ENCODE assay signal across 30 cellular contexts in genomic region chr9:36210722-36211121, GRCh38. TPM values are rescaled to one million over a fixed set of nuclear protein-coding genes. Genes with fewer than 3 reads are reported as not detected.
DNase-seq lines count a peak whose midpoint lies in the region; ATAC-seq and FAIRE-seq lines count a peak whose summit lies in the region.
"Had no signal": no experiment of that assay in that cellular context is flagged by ENCODE, and none has a peak within 500 bp of the region (broad histone marks: within the 10 kb centered on the region; RNA-seq: fewer than 3 reads in every experiment).

No MANE protein-coding gene starts in this region.

- H3K27ac ChIP-seq in SK-N-MC (0 out of 2 replicates have a peak overlapping the region, but pooled peaks have one; percentile 17), cingulate gyrus (ENCODE audit: low read depth, low read length) (peak overlapping the region; percentile 55), trophoblast cell (ENCODE audit: low read depth, low read length) (no peak overlapping the region)
- H3K27ac ChIP-seq: brain microvascular endothelial cell, prostate gland had no signal

- no peak overlapping the region for H3K4me2 ChIP-seq in trophoblast cell (ENCODE audit: low read length)

- H3K79me1 ChIP-seq in trophoblast cell (ENCODE audit: low read length), result no peaks in the 10 kb centered on the region

- no peak overlapping the region for H3K23ac ChIP-seq in trophoblast cell (ENCODE audit: low read length)

- H3K36me3 ChIP-seq in SK-N-MC (ENCODE audit: insufficient read depth, low read length) (peaks cover 87% of the 10 kb centered on the region), trophoblast cell (ENCODE audit: control insufficient read depth in 1 of 2, insufficient read depth in 2 of 2, low read length in 2 of 2) (peaks cover 58 to 72% of the 10 kb centered on the region in 2 experiments)

- H3K4me3 ChIP-seq in SK-N-MC (no peak overlapping the region), trophoblast cell (ENCODE audit: low read depth, low read length) (no peak overlapping the region)
- H3K4me3 ChIP-seq: coronary artery, K562, prostate gland, skin epidermis, thoracic aorta had no signal

- H3K9ac ChIP-seq in SK-N-MC (ENCODE audit: insufficient read length), result no peak overlapping the region
- H3K9ac ChIP-seq in trophoblast cell (ENCODE audit: low read length), result no peak overlapping the region

- no peak overlapping the region for H2BK12ac ChIP-seq in trophoblast cell (ENCODE audit: low read length)

- H2BK5ac ChIP-seq in trophoblast cell (ENCODE audit: low read depth, low read length, poor library complexity), result no peak overlapping the region

- H3K27me3 Mint-ChIP-seq in activated CD8-positive, alpha-beta memory T cell treated with anti-CD3 and anti-CD28 coated beads, Interleukin-2, amount 10 ng/mL, durations not matched to agents 7 days and 5 days, result no peaks in the 10 kb centered on the region
- H3K27me3 Mint-ChIP-seq: activated naive CD4-positive, alpha-beta T cell treated with anti-CD3 and anti-CD28 coated beads, Interleukin-2, amount 50 U/mL, for 24 hours had no signal

- WGBS in trophoblast cell (ENCODE audit: extremely low coverage, insufficient coverage, insufficient read length), result no CpG with 5 or more reads among the region's 8 CpGs

- H3K36me3 Mint-ChIP-seq in activated CD8-positive, alpha-beta memory T cell treated with anti-CD3 and anti-CD28 coated beads, Interleukin-2, amount 10 ng/mL, durations not matched to agents 7 days and 5 days, result peaks cover 68% of the 10 kb centered on the region

- CTCF ChIA-PET in activated CD8-positive, alpha-beta memory T cell treated with anti-CD3 and anti-CD28 coated beads, Interleukin-2, amount 10 ng/mL, durations not matched to agents 7 days and 5 days (lab: Charles Lee), result interaction anchor here (1.6 kb wide), 1 partner anchor 37 kb away, joined by 4 read pairs; no protein-coding TSS in a partner anchor

- H3K4me1 Mint-ChIP-seq in activated CD8-positive, alpha-beta memory T cell treated with anti-CD3 and anti-CD28 coated beads, Interleukin-2, amount 10 ng/mL, durations not matched to agents 7 days and 5 days, result peaks cover 65% of the 10 kb centered on the region
- H3K4me1 Mint-ChIP-seq: mesothelial cell of epicardium had no signal

- DNase-seq in activated CD8-positive, alpha-beta memory T cell treated with anti-CD3 and anti-CD28 coated beads, Interleukin-2, amount 10 ng/mL, durations not matched to agents 7 days and 5 days, result no peak
- no peak for DNase-seq in activated CD8-positive, alpha-beta memory T cell treated with anti-CD3 and anti-CD28 coated beads for 24 hours
- no peak for DNase-seq in SK-N-MC (ENCODE audit: low read depth, low spot score)
- no peak for DNase-seq in trophoblast cell
- DNase-seq in RCC 7860 (ENCODE audit: low spot score), result no peak
- no peak for DNase-seq in effector CD8-positive, alpha-beta T cell (lab: John Stamatoyannopoulos, UW)
- DNase-seq in NCI-H187 treated with DMSO at 0.1 percent for 48 hours (lab: John Stamatoyannopoulos, UW), result no peak
- DNase-seq: 8988T; activated CD4-positive, CD25-positive, alpha-beta regulatory T cell; activated T-cell treated with anti-CD3 and anti-CD28 coated beads, Interleukin-2, amount 50 U/mL, for 48 hours; brain microvascular endothelial cell; left colon; MM.1S; NCI-H1417 treated with DMSO at 0.1 percent for 48 hours; NCI-H510A treated with DMSO at 0.1 percent for 48 hours; stimulated activated CD4-positive, alpha-beta T cell treated with anti-CD3 and anti-CD28 coated beads, Interleukin-1b, Interleukin-23, amount 100 ng/mL, for 48 hours; T1000 had no signal

- no peak for ATAC-seq in activated CD8-positive, alpha-beta memory T cell treated with anti-CD3 and anti-CD28 coated beads, Interleukin-2, amount 10 ng/mL, durations not matched to agents 7 days and 5 days
- ATAC-seq: K562, left colon, Panc1 had no signal

- H4K91ac ChIP-seq in trophoblast cell (ENCODE audit: low read depth, low read length), result no peak overlapping the region

- peaks cover 3% of the 10 kb centered on the region for H3K79me2 ChIP-seq in trophoblast cell (ENCODE audit: control insufficient read depth, insufficient read depth, low read length, poor library complexity)

- peak overlapping the region; percentile 54 for H3K18ac ChIP-seq in trophoblast cell (ENCODE audit: low read length)

- H4K8ac ChIP-seq in trophoblast cell (ENCODE audit: low read depth, low read length), result no peak overlapping the region

- H4K12ac ChIP-seq in trophoblast cell (ENCODE audit: low read depth, low read length), result no peak overlapping the region

- H2BK120ac ChIP-seq in trophoblast cell (ENCODE audit: insufficient read depth, low read length, poor library complexity), result no peak overlapping the region

- peak overlapping the region; percentile 3 for H3K27ac Mint-ChIP-seq in activated CD8-positive, alpha-beta memory T cell treated with anti-CD3 and anti-CD28 coated beads, Interleukin-2, amount 10 ng/mL, durations not matched to agents 7 days and 5 days
- H3K27ac Mint-ChIP-seq: mesothelial cell of epicardium had no signal

- FAIRE-seq in RCC 7860 (lab: Jason Lieb, UNC), result no peak
- FAIRE-seq: endothelial cell of umbilical vein, GM12892, K562 had no signal

- no peaks in the 10 kb centered on the region for H3K27me3 ChIP-seq in trophoblast cell (ENCODE audit: insufficient read depth, low read length)
- H3K27me3 ChIP-seq: brain microvascular endothelial cell had no signal

- H3K4me1 ChIP-seq in trophoblast cell (ENCODE audit: control insufficient read depth in 1 of 2, insufficient read depth in 2 of 2, low read length in 2 of 2), result no peaks in the 10 kb centered on the region
- H3K4me1 ChIP-seq: prostate gland had no signal

- no peak overlapping the region for H2AFZ ChIP-seq in trophoblast cell (ENCODE audit: insufficient read depth, low read length, poor library complexity)

- no peak overlapping the region for H3K4me3 Mint-ChIP-seq in activated CD8-positive, alpha-beta memory T cell treated with anti-CD3 and anti-CD28 coated beads, Interleukin-2, amount 10 ng/mL, durations not matched to agents 7 days and 5 days
- H3K4me3 Mint-ChIP-seq: activated naive CD4-positive, alpha-beta T cell treated with anti-CD3 and anti-CD28 coated beads, Interleukin-2, amount 50 U/mL, for 24 hours; mesothelial cell of epicardium; neural crest cell had no signal

- H3K14ac ChIP-seq in trophoblast cell (ENCODE audit: low read length), result no peak overlapping the region

- H3K9me3 Mint-ChIP-seq in activated CD8-positive, alpha-beta memory T cell treated with anti-CD3 and anti-CD28 coated beads, Interleukin-2, amount 10 ng/mL, durations not matched to agents 7 days and 5 days (ENCODE audit: low read depth), result no peaks in the 10 kb centered on the region
- H3K9me3 Mint-ChIP-seq: activated naive CD4-positive, alpha-beta T cell treated with anti-CD3 and anti-CD28 coated beads, Interleukin-2, amount 50 U/mL, for 24 hours; mesothelial cell of epicardium; neural crest cell had no signal

- peak overlapping the region; percentile 69 for H3K4ac ChIP-seq in trophoblast cell (ENCODE audit: low read depth, low read length)

- no peak overlapping the region for H2AK5ac ChIP-seq in trophoblast cell (ENCODE audit: low read length)

- H3K9me3 ChIP-seq in SK-N-MC (ENCODE audit: low read depth, low read length) (no peaks in the 10 kb centered on the region), trophoblast cell (ENCODE audit: insufficient read depth, low read depth, low read length) (no peaks in the 10 kb centered on the region)
- H3K9me3 ChIP-seq: prostate gland, thoracic aorta had no signal

RNA-seq across cellular contexts. Expression of gene CLTA, which starts 20.0 kb away (rescaled TPM):
- 100 to 1,000 TPM; 156 to 177 TPM for total RNA-seq in activated CD8-positive, alpha-beta memory T cell treated with anti-CD3 and anti-CD28 coated beads, Interleukin-2, amount 10 ng/mL, durations not matched to agents 7 days and 5 days
- polyA plus RNA-seq in trophoblast cell (2013), result 489 and 493 TPM in 2 replicates

RNA-seq across cellular contexts. Expression of gene CCIN, which starts 41.5 kb away (rescaled TPM):
- total RNA-seq in activated CD8-positive, alpha-beta memory T cell treated with anti-CD3 and anti-CD28 coated beads, Interleukin-2, amount 10 ng/mL, durations not matched to agents 7 days and 5 days, result under 1 TPM in 1 of 2 experiments, not detected in 1; 0.15 TPM
- polyA plus RNA-seq in trophoblast cell (2013), result 0.23 and 0.33 TPM in 2 replicates
- total RNA-seq: HT-29, K562, neural crest cell had no signal
- polyA plus RNA-seq: K562 had no signal

RNA-seq across cellular contexts. Expression of gene GNE, which starts 47.5 kb away (rescaled TPM):
- total RNA-seq in activated CD8-positive, alpha-beta memory T cell treated with anti-CD3 and anti-CD28 coated beads, Interleukin-2, amount 10 ng/mL, durations not matched to agents 7 days and 5 days, result 10 to 100 TPM; 17.3 to 19.6 TPM
- 38.9 and 42.9 TPM in 2 replicates for polyA plus RNA-seq in trophoblast cell (2013)
